Comparison of ENCODE assay signal across 1 cellular context in the genomic region with DNA sequence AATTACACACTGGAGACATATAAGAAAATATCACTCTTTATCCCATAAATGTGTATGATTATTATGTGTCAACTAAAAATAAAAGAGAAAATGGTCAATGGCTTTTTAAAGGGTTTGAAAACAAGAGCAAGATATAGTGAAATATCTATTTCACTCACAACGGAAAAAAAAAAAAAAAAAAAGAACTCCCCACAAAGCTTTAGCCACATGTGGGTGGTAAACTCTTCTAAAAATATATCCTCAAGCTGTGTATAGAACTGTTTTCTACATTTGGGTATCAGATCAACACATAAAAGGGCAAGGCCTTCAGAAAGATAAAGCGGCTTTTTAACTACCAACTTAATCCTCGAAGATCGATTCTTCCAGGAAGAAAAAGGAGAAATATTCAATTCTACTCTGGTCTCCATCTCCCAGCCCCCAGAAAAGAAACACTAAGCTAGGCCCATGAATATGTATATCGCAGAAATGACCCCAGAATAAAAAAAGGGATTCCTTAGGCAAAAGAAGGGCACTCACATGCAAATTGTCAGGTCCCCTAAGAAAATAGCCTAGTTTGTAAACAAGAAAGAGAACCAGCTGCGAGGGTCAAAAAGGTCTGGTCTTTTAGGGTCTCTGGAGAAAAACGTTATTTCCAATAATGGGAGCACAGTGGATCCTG.
TF ChIP-seq lines count a peak whose summit lies in the region.

No MANE protein-coding gene starts in this region.

TF ChIP-seq in GM12878, 131 proteins besides CTCF, POLR2A, EP300 and RAD21 (continued from another document):
- TF ChIP-seq IKZF1 (conservative IDR thresholded peaks at IDR 0.05) (no peak), RELA (IDR thresholded peaks at IDR 0.05; ENCODE audit: borderline replicate concordance, partially characterized antibody) (no peak), FOXM1 (IDR thresholded peaks at IDR 0.05; ENCODE audit: low read depth, low read length) (peak; percentile 91; the same call in 1 of the 2 replicates), MYC (IDR thresholded peaks at IDR 0.05; ENCODE audit: insufficient read depth, insufficient read length, insufficient replicate concordance, low read length, severe bottlenecking) (no peak), BCL3 (IDR thresholded peaks at IDR 0.05; ENCODE audit: borderline replicate concordance, insufficient read depth, low read depth, low read length, poor library complexity, severe bottlenecking) (peak; percentile 17), JUNB (IDR thresholded peaks at IDR 0.05) (peak; percentile 82), TAF1 (IDR thresholded peaks at IDR 0.05; ENCODE audit: borderline replicate concordance, low read depth, low read length) (no peak), ATF2 (IDR thresholded peaks at IDR 0.05; ENCODE audit: low read length) (peak; percentile 89), NFIC (IDR thresholded peaks at IDR 0.05; ENCODE audit: low read depth, low read length) (peak; percentile 96), MEF2B (IDR thresholded peaks at IDR 0.05; ENCODE audit: partially characterized antibody, poor library complexity, severe bottlenecking) (peak; percentile 79), MXI1 (IDR thresholded peaks at IDR 0.05; ENCODE audit: low read depth, low read length) (peak; percentile 21; the same call in 1 of the 2 replicates), SMARCA5 (IDR thresholded peaks at IDR 0.05) (0 out of 2 replicates have a peak, but pooled peaks have one; percentile 3), HDAC2 (IDR thresholded peaks at IDR 0.05) (no peak), RELB (IDR thresholded peaks at IDR 0.05; ENCODE audit: low read depth) (peak; percentile 54; the same call in 1 of the 2 replicates), STAT3 (IDR thresholded peaks at IDR 0.05; ENCODE audit: low read depth, low read length) (no peak), NR2C2 (IDR thresholded peaks at IDR 0.05; ENCODE audit: borderline replicate concordance, control insufficient read depth, insufficient read length, low read depth) (no peak), BCLAF1 (IDR thresholded peaks at IDR 0.05) (no peak), BHLHE40 (IDR thresholded peaks at IDR 0.05; ENCODE audit: borderline replicate concordance in 1 of 2, low read depth in 2 of 2, low read length in 1 of 2) (peak in 1 of 2 experiments; percentile 35; a peak in 1 of 4 replicates), ZNF384 (IDR thresholded peaks at IDR 0.05; ENCODE audit: borderline replicate concordance, low read depth, low read length) (peak; percentile 97), BACH1 (IDR thresholded peaks at IDR 0.05; ENCODE audit: borderline replicate concordance) (no peak)
- TF ChIP-seq, protein P1, sequence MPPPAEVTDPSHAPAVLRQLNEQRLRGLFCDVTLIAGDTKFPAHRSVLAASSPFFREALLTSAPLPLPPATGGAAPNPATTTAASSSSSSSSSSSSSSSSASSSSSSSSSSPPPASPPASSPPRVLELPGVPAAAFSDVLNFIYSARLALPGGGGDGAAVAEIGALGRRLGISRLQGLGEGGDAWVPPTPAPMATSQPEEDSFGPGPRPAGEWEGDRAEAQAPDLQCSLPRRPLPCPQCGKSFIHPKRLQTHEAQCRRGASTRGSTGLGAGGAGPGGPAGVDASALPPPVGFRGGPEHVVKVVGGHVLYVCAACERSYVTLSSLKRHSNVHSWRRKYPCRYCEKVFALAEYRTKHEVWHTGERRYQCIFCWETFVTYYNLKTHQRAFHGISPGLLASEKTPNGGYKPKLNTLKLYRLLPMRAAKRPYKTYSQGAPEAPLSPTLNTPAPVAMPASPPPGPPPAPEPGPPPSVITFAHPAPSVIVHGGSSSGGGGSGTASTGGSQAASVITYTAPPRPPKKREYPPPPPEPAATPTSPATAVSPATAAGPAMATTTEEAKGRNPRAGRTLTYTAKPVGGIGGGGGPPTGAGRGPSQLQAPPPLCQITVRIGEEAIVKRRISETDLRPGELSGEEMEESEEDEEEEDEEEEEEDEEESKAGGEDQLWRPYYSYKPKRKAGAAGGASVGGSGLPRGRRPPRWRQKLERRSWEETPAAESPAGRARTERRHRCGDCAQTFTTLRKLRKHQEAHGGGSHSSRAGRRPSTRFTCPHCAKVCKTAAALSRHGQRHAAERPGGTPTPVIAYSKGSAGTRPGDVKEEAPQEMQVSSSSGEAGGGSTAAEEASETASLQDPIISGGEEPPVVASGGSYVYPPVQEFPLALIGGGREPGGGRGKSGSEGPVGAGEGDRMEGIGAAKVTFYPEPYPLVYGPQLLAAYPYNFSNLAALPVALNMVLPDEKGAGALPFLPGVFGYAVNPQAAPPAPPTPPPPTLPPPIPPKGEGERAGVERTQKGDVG (CRISPR knock-in tag; IDR thresholded peaks at IDR 0.05) = no peak
- TF ChIP-seq, protein P2, sequence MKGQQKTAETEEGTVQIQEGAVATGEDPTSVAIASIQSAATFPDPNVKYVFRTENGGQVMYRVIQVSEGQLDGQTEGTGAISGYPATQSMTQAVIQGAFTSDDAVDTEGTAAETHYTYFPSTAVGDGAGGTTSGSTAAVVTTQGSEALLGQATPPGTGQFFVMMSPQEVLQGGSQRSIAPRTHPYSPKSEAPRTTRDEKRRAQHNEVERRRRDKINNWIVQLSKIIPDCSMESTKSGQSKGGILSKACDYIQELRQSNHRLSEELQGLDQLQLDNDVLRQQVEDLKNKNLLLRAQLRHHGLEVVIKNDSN (IDR thresholded peaks at IDR 0.05; ENCODE audit: borderline replicate concordance, extremely low read length, insufficient read depth, low read depth, low read length) = no peak
- TF ChIP-seq, protein P3, sequence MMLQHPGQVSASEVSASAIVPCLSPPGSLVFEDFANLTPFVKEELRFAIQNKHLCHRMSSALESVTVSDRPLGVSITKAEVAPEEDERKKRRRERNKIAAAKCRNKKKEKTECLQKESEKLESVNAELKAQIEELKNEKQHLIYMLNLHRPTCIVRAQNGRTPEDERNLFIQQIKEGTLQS (IDR thresholded peaks at IDR 0.05; ENCODE audit: borderline replicate concordance, extremely low read depth, low read depth, low read length) = no peak
- TF ChIP-seq, protein P4, sequence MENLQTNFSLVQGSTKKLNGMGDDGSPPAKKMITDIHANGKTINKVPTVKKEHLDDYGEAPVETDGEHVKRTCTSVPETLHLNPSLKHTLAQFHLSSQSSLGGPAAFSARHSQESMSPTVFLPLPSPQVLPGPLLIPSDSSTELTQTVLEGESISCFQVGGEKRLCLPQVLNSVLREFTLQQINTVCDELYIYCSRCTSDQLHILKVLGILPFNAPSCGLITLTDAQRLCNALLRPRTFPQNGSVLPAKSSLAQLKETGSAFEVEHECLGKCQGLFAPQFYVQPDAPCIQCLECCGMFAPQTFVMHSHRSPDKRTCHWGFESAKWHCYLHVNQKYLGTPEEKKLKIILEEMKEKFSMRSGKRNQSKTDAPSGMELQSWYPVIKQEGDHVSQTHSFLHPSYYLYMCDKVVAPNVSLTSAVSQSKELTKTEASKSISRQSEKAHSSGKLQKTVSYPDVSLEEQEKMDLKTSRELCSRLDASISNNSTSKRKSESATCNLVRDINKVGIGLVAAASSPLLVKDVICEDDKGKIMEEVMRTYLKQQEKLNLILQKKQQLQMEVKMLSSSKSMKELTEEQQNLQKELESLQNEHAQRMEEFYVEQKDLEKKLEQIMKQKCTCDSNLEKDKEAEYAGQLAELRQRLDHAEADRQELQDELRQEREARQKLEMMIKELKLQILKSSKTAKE (IDR thresholded peaks at IDR 0.05; ENCODE audit: low read depth, poor library complexity, severe bottlenecking) = peak; percentile 67
